13 cellular contexts compared by ENCODE assay signal in the genomic region with DNA sequence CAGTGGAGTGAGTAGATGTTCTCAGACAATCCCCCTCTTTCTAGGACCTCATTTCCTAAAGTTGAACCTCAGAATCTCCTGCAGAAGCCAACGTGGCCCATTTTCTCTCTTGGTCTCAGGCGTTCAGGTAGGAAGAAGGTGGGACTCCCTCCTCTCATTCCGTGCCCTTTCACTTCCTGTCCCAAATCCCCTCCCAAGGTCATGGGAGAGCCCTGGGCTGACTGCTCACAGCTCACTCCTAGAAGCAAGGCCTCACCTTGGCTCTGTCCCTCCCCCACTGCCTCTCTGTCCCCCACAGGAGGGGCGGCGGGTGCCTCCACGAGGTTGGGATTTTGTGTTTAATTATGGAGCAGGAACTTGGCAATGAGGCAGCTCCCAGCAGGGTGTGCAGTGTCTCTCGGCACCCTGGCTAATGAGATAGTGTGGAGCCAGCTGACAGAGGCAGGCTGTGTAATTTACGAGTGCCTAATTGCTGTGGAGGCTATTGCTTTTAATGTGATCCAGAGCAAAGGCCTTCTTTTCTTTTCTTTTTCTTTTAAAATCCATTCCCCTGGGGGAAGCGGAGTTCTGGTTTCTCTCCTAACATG. TPM values are rescaled to one million over a fixed set of nuclear protein-coding genes. Genes with fewer than 3 reads are reported as not detected.
DNase-seq lines count a peak whose midpoint lies in the region; ATAC-seq and TF ChIP-seq lines count a peak whose summit lies in the region.
"Had no signal": no experiment of that assay in that cellular context is flagged by ENCODE, and none has a peak within 500 bp of the region (broad histone marks: within the 10 kb centered on the region; RNA-seq: fewer than 3 reads in every experiment).

No MANE protein-coding gene starts in this region.

- no peaks in the 10 kb centered on the region for H3K36me3 Mint-ChIP-seq in activated naive CD4-positive, alpha-beta T cell treated with anti-CD3 and anti-CD28 coated beads, Interleukin-2, amount 50 U/mL, for 72 hours
- H3K36me3 Mint-ChIP-seq: activated CD4-positive, alpha-beta memory T cell treated with anti-CD3 and anti-CD28 coated beads for 36 hours had no signal

- DNase-seq in NCI-H524 (lab: John Stamatoyannopoulos, UW), result peak; percentile 50 to 64
- DNase-seq in NCI-H524 treated with DMSO at 0.1 percent for 48 hours (lab: John Stamatoyannopoulos, UW), result no peak
- DNase-seq in NCI-H748 treated with DMSO at 0.1 percent for 48 hours (lab: John Stamatoyannopoulos, UW), result peak; percentile 32
- peak; percentile 60 to 74 for DNase-seq in heart right ventricle
- DNase-seq in NK-92 (lab: John Stamatoyannopoulos, UW; ENCODE audit: unreplicated experiment), result no peak
- no peak for DNase-seq in activated naive CD4-positive, alpha-beta T cell treated with anti-CD3 and anti-CD28 coated beads, Interleukin-2, amount 50 U/mL, for 72 hours (ENCODE audit: low spot score in 2 of 2)
- DNase-seq: ACHN; activated CD4-positive, alpha-beta memory T cell treated with anti-CD3 and anti-CD28 coated beads for 36 hours; activated naive CD4-positive, alpha-beta T cell treated with anti-CD3 and anti-CD28 coated beads, Interleukin-2, amount 50 U/mL, for 16 hours; mesenchymal stem cell had no signal

- no peaks in the 10 kb centered on the region for H3K9me3 Mint-ChIP-seq in activated naive CD4-positive, alpha-beta T cell treated with anti-CD3 and anti-CD28 coated beads, Interleukin-2, amount 50 U/mL, for 72 hours
- H3K9me3 Mint-ChIP-seq: activated CD4-positive, alpha-beta memory T cell treated with anti-CD3 and anti-CD28 coated beads for 36 hours had no signal

- H3K4me1 ChIP-seq in heart right ventricle, result peaks cover 9 to 59% (median 29%) of the 10 kb centered on the region in 9 donors

- H3K27ac ChIP-seq in heart right ventricle, result peak overlapping the region in 9 of 10 donors; percentile 50 to 91 (median 78)

- no peaks in the 10 kb centered on the region for H3K36me3 ChIP-seq in heart right ventricle

- ATAC-seq in heart right ventricle (peak; percentile 80 to 93 (median 86)), HG03565 (IDR thresholded peaks at IDR 0.05; ENCODE audit: unreplicated experiment) (no peak), GM21526 (IDR thresholded peaks at IDR 0.05; ENCODE audit: low FRiP score, unreplicated experiment) (no peak)
- no peak for ATAC-seq in activated naive CD4-positive, alpha-beta T cell treated with anti-CD3 and anti-CD28 coated beads, Interleukin-2, amount 50 U/mL, for 72 hours

- peak in 3 of 9 donors; percentile 16 to 17 (median 16) for TF ChIP-seq CTCF in heart right ventricle (IDR thresholded peaks at IDR 0.05)

- no peak overlapping the region for H3K27ac Mint-ChIP-seq in activated naive CD4-positive, alpha-beta T cell treated with anti-CD3 and anti-CD28 coated beads, Interleukin-2, amount 50 U/mL, for 72 hours
- H3K27ac Mint-ChIP-seq: activated CD4-positive, alpha-beta memory T cell treated with anti-CD3 and anti-CD28 coated beads for 36 hours had no signal

- 36 to 51% methylated on average over 9 of the region's 9 CpGs for WGBS in heart right ventricle, 2 donors

- H3K4me3 ChIP-seq in heart right ventricle, result no peak overlapping the region

- intact Hi-C loops in heart right ventricle (cut with DNase I), result loop anchor here in 1 of 10 donors (2.0 kb wide), 1 partner anchor 23 kb away; no protein-coding TSS in a partner anchor

- H3K27me3 ChIP-seq in heart right ventricle, result no peaks in the 10 kb centered on the region

- no peaks in the 10 kb centered on the region for H3K9me3 ChIP-seq in heart right ventricle

RNA-seq across cellular contexts. Expression of a gene that starts 9.1 kb away (rescaled TPM):
- total RNA-seq in heart right ventricle, result 100 to 1,000 TPM; 122 to 199 (median 164) TPM
- polyA plus RNA-seq in heart right ventricle, result 100 to 1,000 TPM in 1 of 2 donors, 10 to 100 TPM in 1; 41.4 to 156 TPM
- 1 to 10 TPM; 5.9 to 7.9 TPM for total RNA-seq in activated naive CD4-positive, alpha-beta T cell treated with anti-CD3 and anti-CD28 coated beads, Interleukin-2, amount 50 U/mL, for 72 hours

RNA-seq across cellular contexts. Expression of a gene that starts 39.5 kb away (rescaled TPM):
- under 1 TPM in 1 of 10 donors, not detected in 9; 0.15 TPM for total RNA-seq in heart right ventricle
- not detected for polyA plus RNA-seq in heart right ventricle
- total RNA-seq in activated naive CD4-positive, alpha-beta T cell treated with anti-CD3 and anti-CD28 coated beads, Interleukin-2, amount 50 U/mL, for 72 hours, result under 1 TPM; 0.14 to 0.62 TPM
- total RNA-seq: urinary bladder had no signal

Comparison
In these comparisons a context has a peak if more than half of its experiments do, and no peak if none do; other contexts are left out.
1. DNase-seq: peak in NCI-H524 (2 of 2), NCI-H748 treated with DMSO at 0.1 percent for 48 hours (single experiment) and heart right ventricle (2 of 2); none in NCI-H524 treated with DMSO at 0.1 percent for 48 hours (single experiment), NK-92 (single experiment) and activated naive CD4-positive, alpha-beta T cell treated with anti-CD3 and anti-CD28 coated beads, Interleukin-2, amount 50 U/mL, for 72 hours (0 of 2).
2. ATAC-seq: peak in heart right ventricle (8 of 8); none in HG03565 (single experiment), GM21526 (single experiment) and activated naive CD4-positive, alpha-beta T cell treated with anti-CD3 and anti-CD28 coated beads, Interleukin-2, amount 50 U/mL, for 72 hours (0 of 2).
3. RNA of a gene that starts 9.1 kb away (total RNA-seq): 122 to 199 TPM in heart right ventricle; 5.9 to 7.9 TPM in activated naive CD4-positive, alpha-beta T cell treated with anti-CD3 and anti-CD28 coated beads, Interleukin-2, amount 50 U/mL, for 72 hours; every median in the first group is over 10 times any median in the second.